ENCODE assay signal across 8 cellular contexts in genomic region chr6:154156135-154156948, GRCh38.
DNase-seq lines count a peak whose midpoint lies in the region; ATAC-seq and TF ChIP-seq lines count a peak whose summit lies in the region.

No MANE protein-coding gene starts in this region.

- H3K79me1 ChIP-seq in H9 (ENCODE audit: insufficient read depth, low read depth, low read length, poor library complexity, severe bottlenecking): no peaks in the 10 kb centered on the region

- peak; percentile 83 for DNase-seq in H9
- peak; percentile 47 for DNase-seq in T follicular helper cell (ENCODE audit: low read depth)
- DNase-seq in activated naive CD8-positive, alpha-beta T cell treated with anti-CD3 and anti-CD28 coated beads, Interleukin-2, amount 10 ng/mL, durations not matched to agents 7 days and 5 days: peak; percentile 60
- peak; percentile 45 for DNase-seq in iPS DF 19.7 (ENCODE audit: low read depth, low spot score)
- DNase-seq in stimulated activated CD4-positive, alpha-beta T cell treated with anti-CD3 and anti-CD28 coated beads, Interleukin-4, amount 100 ng/mL, for 4 hours: peak; percentile 46 to 65
- DNase-seq in LoVo (ENCODE audit: low spot score): no peak

- H2BK120ac ChIP-seq in H9 (ENCODE audit: low read depth, low read length, poor library complexity, severe bottlenecking): no peak overlapping the region

- H2AK5ac ChIP-seq in H9 (ENCODE audit: insufficient read length, low read length): no peak overlapping the region

- H3K9me3 ChIP-seq in H9 (ENCODE audit: control insufficient read depth, low read depth, low read length) (peaks cover 10% of the 10 kb centered on the region), Loucy (ENCODE audit: insufficient read depth, low read depth, low read length) (no peaks in the 10 kb centered on the region)

- H3K27me3 ChIP-seq in H9 (ENCODE audit: insufficient read depth, low read length): no peaks in the 10 kb centered on the region
- H3K27me3 ChIP-seq in Loucy (ENCODE audit: insufficient read depth, low read length, poor library complexity, severe bottlenecking): no peaks in the 10 kb centered on the region

- H4K20me1 ChIP-seq in H9 (ENCODE audit: control insufficient read depth, insufficient read depth, insufficient read length) (no peaks in the 10 kb centered on the region), Loucy (ENCODE audit: insufficient read depth, low read length, poor library complexity, severe bottlenecking) (no peaks in the 10 kb centered on the region)

- H3K4me2 ChIP-seq in H9 (ENCODE audit: insufficient read depth, insufficient read length, low read length): no peak overlapping the region
- no peak overlapping the region for H3K4me2 ChIP-seq in Loucy (ENCODE audit: low read depth, low read length, poor library complexity, severe bottlenecking)

- H3K36me3 Mint-ChIP-seq in H9 (ENCODE audit: insufficient read depth in 1 of 3, low read depth in 3 of 3): peaks cover 4 to 13% (median 13%) of the 10 kb centered on the region in 3 experiments; a peak in 4 of 7 replicates
- H3K36me3 Mint-ChIP-seq in activated naive CD8-positive, alpha-beta T cell treated with anti-CD3 and anti-CD28 coated beads, Interleukin-2, amount 10 ng/mL, durations not matched to agents 7 days and 5 days: peaks cover 14% of the 10 kb centered on the region

- H2AFZ ChIP-seq in H9 (ENCODE audit: low read length) (no peak overlapping the region), Loucy (ENCODE audit: low read length) (peak overlapping the region; percentile 13; the same call in 1 of the 2 replicates)

- no peak overlapping the region for H2BK5ac ChIP-seq in H9 (ENCODE audit: insufficient read length, low read length)

- no peak overlapping the region for H4K5ac ChIP-seq in H9 (ENCODE audit: insufficient read length, low read depth, low read length)

- no CpG with 5 or more reads among the region's 12 CpGs for WGBS in H9 (ENCODE audit: extremely low coverage, insufficient read length, low lambda C conversion rate)

- H3K79me2 ChIP-seq in H9 (ENCODE audit: insufficient read depth, low read length) (no peaks in the 10 kb centered on the region), Loucy (ENCODE audit: insufficient read depth, low read length) (no peaks in the 10 kb centered on the region)

- no peak overlapping the region for H3K23ac ChIP-seq in H9 (ENCODE audit: insufficient read length, low read depth, low read length)

- 0 out of 7 replicates have a peak overlapping the region, but pooled peaks of 1 of the 3 experiments have one; percentile 3 for H3K27ac Mint-ChIP-seq in H9
- H3K27ac Mint-ChIP-seq in activated naive CD8-positive, alpha-beta T cell treated with anti-CD3 and anti-CD28 coated beads, Interleukin-2, amount 10 ng/mL, durations not matched to agents 7 days and 5 days: peak overlapping the region; percentile 93

- no peak overlapping the region for H3K27ac ChIP-seq in H9 (ENCODE audit: insufficient read length, low read depth, low read length)

- POLR2A ChIA-PET in activated naive CD8-positive, alpha-beta T cell treated with anti-CD3 and anti-CD28 coated beads, Interleukin-2, amount 10 ng/mL, durations not matched to agents 7 days and 5 days (lab: Charles Lee): interaction anchor here (1.1 to 1.8 kb wide), 5 partner anchors 51 to 121 kb away, joined by 3 to 6 read pairs (median 4); no protein-coding TSS in a partner anchor

- no peak overlapping the region for H3K18ac ChIP-seq in H9 (ENCODE audit: insufficient read length, low read depth, low read length)

- H3F3A ChIP-seq in Loucy (ENCODE audit: low read depth): no peaks in the 10 kb centered on the region

- H3K4me3 ChIP-seq in Loucy (ENCODE audit: low read length, poor library complexity, severe bottlenecking): no peak overlapping the region

- H2BK20ac ChIP-seq in H9 (ENCODE audit: low read depth, low read length, poor library complexity, severe bottlenecking): no peak overlapping the region

- peak; percentile 87 for TF ChIP-seq CTCF in GM12872 (IDR thresholded peaks at IDR 0.05; ENCODE audit: insufficient read depth, low read depth, low read length)
- peak; percentile 86 for TF ChIP-seq CTCF in H9 (conservative IDR thresholded peaks at IDR 0.05)
- peak; percentile 96 for TF ChIP-seq CTCF in Loucy (conservative IDR thresholded peaks at IDR 0.05; ENCODE audit: low read length)

- peak; percentile 95 for ATAC-seq in activated naive CD8-positive, alpha-beta T cell treated with anti-CD3 and anti-CD28 coated beads, Interleukin-2, amount 10 ng/mL, durations not matched to agents 7 days and 5 days (ENCODE audit: low read depth)

- H3K27me3 Mint-ChIP-seq in H9 (ENCODE audit: low read depth): no peaks in the 10 kb centered on the region
- H3K27me3 Mint-ChIP-seq in activated naive CD8-positive, alpha-beta T cell treated with anti-CD3 and anti-CD28 coated beads, Interleukin-2, amount 10 ng/mL, durations not matched to agents 7 days and 5 days: no peaks in the 10 kb centered on the region

- no peak overlapping the region for H2BK12ac ChIP-seq in H9 (ENCODE audit: insufficient read length, low read depth, low read length)

- H3K4ac ChIP-seq in H9 (ENCODE audit: low read depth, low read length): no peak overlapping the region

- peaks cover 7 to 10% of the 10 kb centered on the region in 2 experiments for H3K4me1 Mint-ChIP-seq in H9
- H3K4me1 Mint-ChIP-seq in activated naive CD8-positive, alpha-beta T cell treated with anti-CD3 and anti-CD28 coated beads, Interleukin-2, amount 10 ng/mL, durations not matched to agents 7 days and 5 days: peaks cover 23% of the 10 kb centered on the region

- no peak overlapping the region for H3K14ac ChIP-seq in H9 (ENCODE audit: insufficient read depth, low read length)

- H3K4me1 ChIP-seq in H9 (ENCODE audit: insufficient read depth, low read length): no peaks in the 10 kb centered on the region
- H3K4me1 ChIP-seq in Loucy (ENCODE audit: insufficient read depth, low read length, poor library complexity, severe bottlenecking): peaks cover 16% of the 10 kb centered on the region

- no peak overlapping the region for H4K8ac ChIP-seq in H9 (replicated peaks; ENCODE audit: insufficient read length, low read depth, low read length)

- H3K23me2 ChIP-seq in H9 (ENCODE audit: insufficient read length, low read depth, low read length, poor library complexity, severe bottlenecking): no peaks in the 10 kb centered on the region

- peaks cover 11 to 14% of the 10 kb centered on the region in 2 experiments for H3K9me3 Mint-ChIP-seq in H9
- H3K9me3 Mint-ChIP-seq in activated naive CD8-positive, alpha-beta T cell treated with anti-CD3 and anti-CD28 coated beads, Interleukin-2, amount 10 ng/mL, durations not matched to agents 7 days and 5 days: no peaks in the 10 kb centered on the region

- no peak overlapping the region for H3K4me3 Mint-ChIP-seq in H9
- peak overlapping the region; percentile 88 for H3K4me3 Mint-ChIP-seq in activated naive CD8-positive, alpha-beta T cell treated with anti-CD3 and anti-CD28 coated beads, Interleukin-2, amount 10 ng/mL, durations not matched to agents 7 days and 5 days

- H3K9me2 ChIP-seq in Loucy (replicated peaks; ENCODE audit: low read depth, low read length): no peaks in the 10 kb centered on the region

- H3K9ac ChIP-seq in H9 (ENCODE audit: extremely low read depth, insufficient read length, low read length) (no peak overlapping the region), Loucy (ENCODE audit: low read depth, low read length, poor library complexity, severe bottlenecking) (no peak overlapping the region)

- no peaks in the 10 kb centered on the region for H3K36me3 ChIP-seq in Loucy (ENCODE audit: insufficient read depth, low read length)

- H3K56ac ChIP-seq in H9 (ENCODE audit: insufficient read length, low read depth, low read length): no peak overlapping the region

- no peak overlapping the region for H3T11ph ChIP-seq in H9 (ENCODE audit: low read length)

- no peak overlapping the region for H2BK15ac ChIP-seq in H9 (ENCODE audit: low read depth, low read length)

- H4K91ac ChIP-seq in H9 (ENCODE audit: insufficient read length, low read depth, low read length): no peak overlapping the region
